Comparison of ENCODE assay signal across 31 cellular contexts in genomic region chr16:17426451-17426850, GRCh38.
"Had no signal": no experiment of that assay in that cellular context is flagged by ENCODE, and none has a peak within 500 bp of the region (broad histone marks: within the 10 kb centered on the region; RNA-seq: fewer than 3 reads in every experiment).

No MANE protein-coding gene starts in this region.

- H3K4me3 Mint-ChIP-seq: mesothelial cell of epicardium; naive thymus-derived CD4-positive, alpha-beta T cell; T-helper 1 cell treated with Interleukin-12 subunit alpha and Interleukin-12 subunit beta and Interleukin-4 antibody, amounts not matched to agents 30 μg/mL and 1 μg/mL, for 36 hours had no signal

- H3K4me3 ChIP-seq: breast epithelium, gastroesophageal sphincter, pancreas, prostate gland, sigmoid colon, suprapubic skin, tibial nerve had no signal

- DNase-seq: activated CD4-positive, alpha-beta T cell treated with anti-CD3 and anti-CD28 coated beads for 4 hours; activated CD4-positive, alpha-beta T cell treated with anti-CD3 and anti-CD28 coated beads, Interleukin-2, amount 50 U/mL, for 48 hours; activated CD8-positive, alpha-beta memory T cell treated with anti-CD3 and anti-CD28 coated beads, Interleukin-2, amount 50 U/mL, for 4 hours; activated gamma-delta T cell treated with Interleukin-2 at 50 U/mL for 16 hours; activated naive CD4-positive, alpha-beta T cell treated with anti-CD3 and anti-CD28 coated beads, Interleukin-2, amount 50 U/mL, for 16 hours; activated T-cell treated with anti-CD3 and anti-CD28 coated beads, Interleukin-2, amount 50 U/mL, for 1 hour; central memory CD4-positive, alpha-beta T cell; effector CD8-positive, alpha-beta T cell; erythroblast; hippocampal formation; left cardiac atrium; mammary epithelial cell; naive thymus-derived CD4-positive, alpha-beta T cell; nucleus accumbens; pancreas; retina; sigmoid colon; stimulated activated CD4-positive, alpha-beta T cell treated with anti-CD3 and anti-CD28 coated beads, Interleukin-15, amount 100 ng/mL, for 24 hours; stimulated activated naive CD4-positive, alpha-beta T cell; T-helper 9 cell had no signal

- H3K9me3 ChIP-seq: breast epithelium, pancreas, prostate gland, sigmoid colon, suprapubic skin had no signal

- H3K27ac Mint-ChIP-seq: mesothelial cell of epicardium; T-helper 1 cell treated with Interleukin-12 subunit alpha and Interleukin-12 subunit beta and Interleukin-4 antibody, amounts not matched to agents 30 μg/mL and 1 μg/mL, for 36 hours had no signal

- H3K4me1 ChIP-seq: breast epithelium, gastroesophageal sphincter, pancreas, prostate gland, suprapubic skin, tibial nerve had no signal

- H3K36me3 ChIP-seq: breast epithelium, gastroesophageal sphincter, pancreas, prostate gland, sigmoid colon, suprapubic skin, tibial nerve had no signal

- H3K36me3 Mint-ChIP-seq: mesothelial cell of epicardium had no signal

- ATAC-seq: gastroesophageal sphincter; left cardiac atrium; naive thymus-derived CD4-positive, alpha-beta T cell; pancreas had no signal

- H3K27me3 ChIP-seq: breast epithelium, gastroesophageal sphincter, pancreas, sigmoid colon, suprapubic skin, tibial nerve had no signal

- H3K27me3 Mint-ChIP-seq: naive thymus-derived CD4-positive, alpha-beta T cell had no signal

- H3K27ac ChIP-seq: breast epithelium, gastroesophageal sphincter, pancreas, prostate gland, sigmoid colon, suprapubic skin, tibial nerve, VCaP had no signal

- FAIRE-seq: endometrium, keratinocyte, pancreas, TTC549 had no signal

- H3K9me3 Mint-ChIP-seq: naive thymus-derived CD4-positive, alpha-beta T cell; T-helper 1 cell treated with Interleukin-12 subunit alpha and Interleukin-12 subunit beta and Interleukin-4 antibody, amounts not matched to agents 30 μg/mL and 1 μg/mL, for 36 hours had no signal
